1 cellular context compared by ENCODE assay signal in genomic region chr1:221741971-221742554, GRCh38.
TF ChIP-seq lines count a peak whose summit lies in the region.

Gene DUSP10, minus strand, starts transcription at chr1:221742089. Its CDS starts 2,345 bp downstream, at chr1:221739744.

TF ChIP-seq in K562, 482 proteins besides CTCF, POLR2A, EP300 and RAD21 (continued from another document and continues in another):
- TF ChIP-seq ZNF609 (CRISPR knock-in tag; IDR thresholded peaks at IDR 0.05; ENCODE audit: borderline replicate concordance) (no peak), RCOR1 (IDR thresholded peaks at IDR 0.05; ENCODE audit: borderline replicate concordance in 1 of 2, low read depth in 2 of 2, low read length in 2 of 2) (peak in 1 of 2 experiments; percentile 39; a peak in 1 of 4 replicates), NRF1 (conservative IDR thresholded peaks at IDR 0.05 in 1 of 2, IDR thresholded peaks at IDR 0.05 in 1 of 2) (peak; percentile 58 to 71), ZNF184 (CRISPR knock-in tag; IDR thresholded peaks at IDR 0.05) (no peak), MLX (CRISPR knock-in tag; conservative IDR thresholded peaks at IDR 0.05) (0 out of 4 replicates have a peak, but pooled peaks of 1 of the 2 experiments have one; percentile 23), YY1 (IDR thresholded peaks at IDR 0.05; ENCODE audit: borderline replicate concordance in 1 of 3, control insufficient read depth in 1 of 3, extremely low read depth in 1 of 3, insufficient read depth in 3 of 3, insufficient read length in 1 of 3, insufficient replicate concordance in 2 of 3, low read depth in 1 of 3, low read length in 2 of 3) (peak in 1 of 3 experiments; percentile 35), HMGXB4 (CRISPR knock-in tag; IDR thresholded peaks at IDR 0.05) (no peak; the same call in none of the 2 replicates), ZNF644 (tag; IDR thresholded peaks at IDR 0.05; ENCODE audit: low read depth) (no peak), CREB1 (IDR thresholded peaks at IDR 0.05) (peak; percentile 77; the same call in 1 of the 2 replicates), CREB1 (CRISPR knock-in tag; IDR thresholded peaks at IDR 0.05) (peak; percentile 47; the same call in 1 of the 2 replicates), ZBED1 (IDR thresholded peaks at IDR 0.05) (no peak), MAFF (IDR thresholded peaks at IDR 0.05; ENCODE audit: low read length) (no peak), CHD2 (IDR thresholded peaks at IDR 0.05; ENCODE audit: low read depth, low read length) (peak; percentile 70), HMBOX1 (IDR thresholded peaks at IDR 0.05) (no peak), NFE2L1 (tag; IDR thresholded peaks at IDR 0.05; ENCODE audit: borderline replicate concordance, low read depth) (no peak), FOXA3 (CRISPR knock-in tag; conservative IDR thresholded peaks at IDR 0.05 in 1 of 2, IDR thresholded peaks at IDR 0.05 in 1 of 2) (peak; percentile 88 to 89), ATF3 (IDR thresholded peaks at IDR 0.05) (peak; percentile 92), ATF3 (CRISPR knock-in tag; conservative IDR thresholded peaks at IDR 0.05) (0 out of 2 replicates have a peak, but pooled peaks have one; percentile 57), ZFP30 (CRISPR knock-in tag; IDR thresholded peaks at IDR 0.05; ENCODE audit: borderline replicate concordance) (no peak), POLR2B (IDR thresholded peaks at IDR 0.05; ENCODE audit: low read depth, partially characterized antibody) (peak; percentile 26), SAFB2 (IDR thresholded peaks at IDR 0.05; ENCODE audit: borderline replicate concordance, low read depth, low read length, severe bottlenecking) (no peak), LARP7 (IDR thresholded peaks at IDR 0.05) (no peak), ZNF561 (CRISPR knock-in tag; conservative IDR thresholded peaks at IDR 0.05) (no peak), ID3 (CRISPR knock-in tag; IDR thresholded peaks at IDR 0.05) (no peak), ID3 (tag; IDR thresholded peaks at IDR 0.05) (no peak), ZNF449 (CRISPR knock-in tag; IDR thresholded peaks at IDR 0.05) (0 out of 2 replicates have a peak, but pooled peaks have one; percentile 35), DEAF1 (CRISPR knock-in tag; IDR thresholded peaks at IDR 0.05) (peak; percentile 22; the same call in 1 of the 2 replicates), CREM (IDR thresholded peaks at IDR 0.05; ENCODE audit: low read depth) (peak; percentile 75), FOXM1 (IDR thresholded peaks at IDR 0.05; ENCODE audit: low read depth) (peak; percentile 56; the same call in 1 of the 2 replicates), FOXM1 (CRISPR knock-in tag; IDR thresholded peaks at IDR 0.05; ENCODE audit: low read depth) (no peak), ARID3B (CRISPR knock-in tag; IDR thresholded peaks at IDR 0.05; ENCODE audit: borderline replicate concordance) (no peak), HBP1 (CRISPR knock-in tag; IDR thresholded peaks at IDR 0.05) (0 out of 2 replicates have a peak, but pooled peaks have one; percentile 41), TFAP4 (CRISPR knock-in tag; IDR thresholded peaks at IDR 0.05; ENCODE audit: borderline replicate concordance) (peak; percentile 93; the same call in 1 of the 2 replicates)
